In the genomic region with DNA sequence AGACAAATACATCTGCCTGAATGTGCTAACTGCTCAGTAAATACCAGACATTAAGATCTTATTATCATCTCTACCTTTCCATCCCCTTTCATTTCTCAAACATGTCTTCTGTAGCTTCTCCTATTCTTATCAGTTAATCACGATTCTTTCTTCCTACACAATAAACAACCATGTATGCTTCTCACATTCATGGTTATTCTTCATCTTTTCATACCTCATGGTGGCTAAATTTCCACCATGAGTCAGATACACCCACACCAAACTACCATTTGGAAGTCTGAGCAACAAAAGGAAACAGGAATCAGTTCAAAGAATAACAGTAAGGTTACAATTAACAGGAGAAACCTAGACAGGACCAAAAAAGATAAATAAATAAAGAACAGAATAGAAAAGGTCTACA, we compare ENCODE assay signal across 16 cellular contexts. TPM values are rescaled to one million over a fixed set of nuclear protein-coding genes. Genes with fewer than 3 reads are reported as not detected.
DNase-seq lines count a peak whose midpoint lies in the region; ATAC-seq and TF ChIP-seq lines count a peak whose summit lies in the region.
"Had no signal": no experiment of that assay in that cellular context is flagged by ENCODE, and none has a peak within 500 bp of the region (broad histone marks: within the 10 kb centered on the region; RNA-seq: fewer than 3 reads in every experiment).

No MANE protein-coding gene starts in this region.

- H3K27ac ChIP-seq in left ventricle myocardium inferior (replicated peaks) (peak overlapping the region; percentile 84), heart right ventricle (peak overlapping the region in 4 of 10 donors; percentile 11 to 48 (median 34)), dorsolateral prefrontal cortex (peak overlapping the region in 45 of 59 donors; percentile 1 to 80 (median 53))
- H3K27ac ChIP-seq: pancreas, thoracic aorta had no signal

- peak overlapping the region; percentile 0 to 35 for H3K4me3 Mint-ChIP-seq in activated T-cell treated with anti-CD3 and anti-CD28 coated beads, Interleukin-2, amount 50 U/mL, for 72 hours

- H3K4me1 Mint-ChIP-seq in activated T-cell treated with anti-CD3 and anti-CD28 coated beads, Interleukin-2, amount 50 U/mL, for 72 hours (ENCODE audit: low read depth): peaks cover 70% of the 10 kb centered on the region

- intact Hi-C loops in left ventricle myocardium inferior (cut with micrococcal nuclease) (loop anchor here (10.0 kb wide), 1 partner anchor 293 kb away; no protein-coding TSS in a partner anchor), heart right ventricle (cut with DNase I) (loop anchor here (2.0 to 10.0 kb wide), 8 partner anchors 103 to 996 kb away; partner anchors contain the start of gene MARCHF11 (in 1 of the 10)), dorsolateral prefrontal cortex (cut with DNase I) (loop anchor here (2.0 to 10.0 kb wide), 2 partner anchors 293 to 297 kb away; no protein-coding TSS in a partner anchor)

- H3K4me3 ChIP-seq in left ventricle myocardium inferior: no peak overlapping the region
- H3K4me3 ChIP-seq in heart right ventricle: no peak overlapping the region
- H3K4me3 ChIP-seq in dorsolateral prefrontal cortex: peak overlapping the region in 8 of 59 donors; percentile 1 to 20 (median 8)
- H3K4me3 ChIP-seq: pancreas, skin epidermis, thoracic aorta had no signal

- DNase-seq in left ventricle myocardium inferior: no peak
- no peak for DNase-seq in heart right ventricle
- no peak for DNase-seq in activated T-cell treated with anti-CD3 and anti-CD28 coated beads, Interleukin-2, amount 50 U/mL, for 72 hours
- DNase-seq in dorsolateral prefrontal cortex: no peak
- DNase-seq in cortex of kidney (lab: John Stamatoyannopoulos, UW): no peak
- no peak for DNase-seq in GOT3 (lab: John Stamatoyannopoulos, UW)
- DNase-seq in NCI-H345 (lab: John Stamatoyannopoulos, UW): no peak
- DNase-seq: activated CD4-positive, CD25-positive, alpha-beta regulatory T cell treated with anti-CD3 and anti-CD28 coated beads, Interleukin-2, amount 50 U/mL, for 72 hours; effector CD4-positive, alpha-beta T cell; GDM1; NCI-H146; pancreas; stimulated activated CD4-positive, alpha-beta T cell treated with anti-CD3 and anti-CD28 coated beads, Interleukin-4, amount 100 ng/mL, for 4 hours had no signal

- H3K9me3 Mint-ChIP-seq in activated T-cell treated with anti-CD3 and anti-CD28 coated beads, Interleukin-2, amount 50 U/mL, for 72 hours: no peaks in the 10 kb centered on the region

- peaks cover 71% of the 10 kb centered on the region for H3K36me3 ChIP-seq in left ventricle myocardium inferior
- peaks cover 0 to 99% (median 19%) of the 10 kb centered on the region in 9 donors for H3K36me3 ChIP-seq in heart right ventricle

- no peaks in the 10 kb centered on the region for H3K9me3 ChIP-seq in left ventricle myocardium inferior (replicated peaks)
- no peaks in the 10 kb centered on the region for H3K9me3 ChIP-seq in heart right ventricle
- H3K9me3 ChIP-seq: pancreas, thoracic aorta had no signal

- TF ChIP-seq CTCF in left ventricle myocardium inferior (IDR thresholded peaks at IDR 0.05; ENCODE audit: borderline replicate concordance): no peak
- no peak for TF ChIP-seq CTCF in heart right ventricle (IDR thresholded peaks at IDR 0.05)
- TF ChIP-seq CTCF in dorsolateral prefrontal cortex (IDR thresholded peaks at IDR 0.05 in 54 of 56, conservative IDR thresholded peaks at IDR 0.05 in 2 of 56; ENCODE audit: low read depth in 1 of 56, partially characterized antibody in 56 of 56): peak in 4 of 56 donors; percentile 1 to 6 (median 2)

- 65 to 68% methylated on average over 1 of the region's 1 CpG for WGBS in heart right ventricle, 2 donors

- H3K4me1 ChIP-seq in left ventricle myocardium inferior: peaks cover 96% of the 10 kb centered on the region
- H3K4me1 ChIP-seq in heart right ventricle: peaks cover 6 to 95% (median 65%) of the 10 kb centered on the region in 9 donors

- H3K27me3 Mint-ChIP-seq in activated T-cell treated with anti-CD3 and anti-CD28 coated beads, Interleukin-2, amount 50 U/mL, for 72 hours (ENCODE audit: low read depth): no peaks in the 10 kb centered on the region

- H3K36me3 Mint-ChIP-seq in activated T-cell treated with anti-CD3 and anti-CD28 coated beads, Interleukin-2, amount 50 U/mL, for 72 hours (ENCODE audit: insufficient read depth in 2 of 2): peaks cover 16 to 39% of the 10 kb centered on the region in 2 donors

- ATAC-seq in heart right ventricle (no peak), GM21528 (IDR thresholded peaks at IDR 0.05; ENCODE audit: low FRiP score, unreplicated experiment) (no peak)
- ATAC-seq in activated T-cell treated with anti-CD3 and anti-CD28 coated beads, Interleukin-2, amount 50 U/mL, for 72 hours (replicated peaks in 1 of 2): peak in 1 of 2 donors; percentile 35

- peak overlapping the region; percentile 77 for H3K27ac Mint-ChIP-seq in activated T-cell treated with anti-CD3 and anti-CD28 coated beads, Interleukin-2, amount 50 U/mL, for 72 hours

- no peaks in the 10 kb centered on the region for H3K27me3 ChIP-seq in left ventricle myocardium inferior (ENCODE audit: low read depth)
- H3K27me3 ChIP-seq in heart right ventricle: no peaks in the 10 kb centered on the region
- no peaks in the 10 kb centered on the region for H3K27me3 ChIP-seq in dorsolateral prefrontal cortex
- H3K27me3 ChIP-seq: pancreas had no signal

RNA-seq across cellular contexts. Expression of gene ZNF622, which starts 7.7 kb away (rescaled TPM):
- total RNA-seq in left ventricle myocardium inferior: 56.1 TPM
- 10 to 100 TPM; 41.9 to 74.0 (median 54.9) TPM for total RNA-seq in heart right ventricle
- polyA plus RNA-seq in heart right ventricle: 100 to 1,000 TPM in 1 of 2 donors, 10 to 100 TPM in 1; 29.6 to 103 TPM
- total RNA-seq in activated T-cell treated with anti-CD3 and anti-CD28 coated beads, Interleukin-2, amount 50 U/mL, for 72 hours: 10 to 100 TPM; 40.0 to 42.7 TPM
- 10 to 100 TPM; 18.1 to 43.6 (median 33.3) TPM for total RNA-seq in dorsolateral prefrontal cortex
